ENCODE assay signal across 18 cellular contexts in genomic region chr10:131430716-131431402, GRCh38.
A peak's percentile ranks its signal among the peaks of the same experiment; 100 is the strongest.
DNase-seq lines count a peak whose midpoint lies in the region; ATAC-seq and TF ChIP-seq lines count a peak whose summit lies in the region.
"Had no signal": no experiment of that assay in that cellular context is flagged by ENCODE, and none has a peak within 500 bp of the region (broad histone marks: within the 10 kb centered on the region; RNA-seq: fewer than 3 reads in every experiment).

No MANE protein-coding gene starts in this region.

- TF ChIP-seq CTCF in heart right ventricle (IDR thresholded peaks at IDR 0.05), result no peak
- TF ChIP-seq CTCF in brain (conservative IDR thresholded peaks at IDR 0.05), result no peak

- H3K27ac ChIP-seq in heart right ventricle, result no peak overlapping the region
- H3K27ac ChIP-seq: GM23248, RWPE1 had no signal

- H3K4me1 Mint-ChIP-seq in brain, result peaks cover 69% of the 10 kb centered on the region
- H3K4me1 Mint-ChIP-seq: B cell, CD14-positive monocyte, T-cell had no signal

- H3K27me3 ChIP-seq in heart right ventricle, result peaks cover 4 to 58% (median 42%) of the 10 kb centered on the region in 7 donors

- H3K4me3 Mint-ChIP-seq in brain, result peak overlapping the region in 1 of 5 experiments; percentile 48
- H3K4me3 Mint-ChIP-seq: B cell, CD14-positive monocyte, H9, T-cell had no signal

- DNase-seq in NCI-H1417 (lab: John Stamatoyannopoulos, UW), result peak in 2 of 3 experiments; percentile 11 to 25
- no peak for DNase-seq in NCI-H1417 treated with DMSO at 0.1 percent for 48 hours (lab: John Stamatoyannopoulos, UW)
- peak; percentile 33 for DNase-seq in cardiac septum (ENCODE audit: low spot score)
- DNase-seq in heart right ventricle, result no peak
- DNase-seq in MV-4-11 (lab: John Stamatoyannopoulos, UW), result no peak
- DNase-seq in left colon, result no peak
- no peak for DNase-seq in activated T-cell treated with anti-CD3 and anti-CD28 coated beads for 4 hours
- DNase-seq: DND-41, GM23248, H9, Kasumi-1, NCI-H187, SIG-M5, T-cell had no signal

- intact Hi-C loops in cardiac septum (cut with DNase I), result no loop called here
- intact Hi-C loops in heart right ventricle (cut with DNase I), result no loop called here
- intact Hi-C loops in left colon (cut with DNase I, micrococcal nuclease), result no loop called here

- no peaks in the 10 kb centered on the region for H3K36me3 ChIP-seq in heart right ventricle

- no peaks in the 10 kb centered on the region for H3K36me3 Mint-ChIP-seq in brain
- H3K36me3 Mint-ChIP-seq: CD14-positive monocyte, T-cell had no signal

- no peak overlapping the region for H3K4me3 ChIP-seq in heart right ventricle
- H3K4me3 ChIP-seq: GM23248 had no signal

- H3K27me3 Mint-ChIP-seq in brain, result no peaks in the 10 kb centered on the region

- no peaks in the 10 kb centered on the region for H3K9me3 ChIP-seq in heart right ventricle

- peaks cover 0 to 51% (median 4%) of the 10 kb centered on the region in 5 experiments for H3K9me3 Mint-ChIP-seq in brain
- H3K9me3 Mint-ChIP-seq: H9, T-cell had no signal

- no peaks in the 10 kb centered on the region for H3K4me1 ChIP-seq in heart right ventricle

- WGBS in heart right ventricle, 2 donors, result 74 to 78% methylated on average over 16 of the region's 16 CpGs

- no peak for ATAC-seq in heart right ventricle
- ATAC-seq in left colon, result no peak
- ATAC-seq: T-cell had no signal

- peak overlapping the region in 3 of 5 experiments; percentile 20 to 93 (median 68) for H3K27ac Mint-ChIP-seq in brain
- H3K27ac Mint-ChIP-seq: B cell, CD14-positive monocyte, H9, T-cell had no signal

Comparison
In these comparisons a context has a peak if more than half of its experiments do, and no peak if none do; other contexts are left out.
1. DNase-seq: peak in NCI-H1417 (2 of 3) and cardiac septum (single experiment); none in NCI-H1417 treated with DMSO at 0.1 percent for 48 hours (single experiment), heart right ventricle (0 of 2), MV-4-11 (single experiment), left colon (0 of 2) and activated T-cell treated with anti-CD3 and anti-CD28 coated beads for 4 hours (single experiment).